1 cellular context compared by ENCODE assay signal in the genomic region with DNA sequence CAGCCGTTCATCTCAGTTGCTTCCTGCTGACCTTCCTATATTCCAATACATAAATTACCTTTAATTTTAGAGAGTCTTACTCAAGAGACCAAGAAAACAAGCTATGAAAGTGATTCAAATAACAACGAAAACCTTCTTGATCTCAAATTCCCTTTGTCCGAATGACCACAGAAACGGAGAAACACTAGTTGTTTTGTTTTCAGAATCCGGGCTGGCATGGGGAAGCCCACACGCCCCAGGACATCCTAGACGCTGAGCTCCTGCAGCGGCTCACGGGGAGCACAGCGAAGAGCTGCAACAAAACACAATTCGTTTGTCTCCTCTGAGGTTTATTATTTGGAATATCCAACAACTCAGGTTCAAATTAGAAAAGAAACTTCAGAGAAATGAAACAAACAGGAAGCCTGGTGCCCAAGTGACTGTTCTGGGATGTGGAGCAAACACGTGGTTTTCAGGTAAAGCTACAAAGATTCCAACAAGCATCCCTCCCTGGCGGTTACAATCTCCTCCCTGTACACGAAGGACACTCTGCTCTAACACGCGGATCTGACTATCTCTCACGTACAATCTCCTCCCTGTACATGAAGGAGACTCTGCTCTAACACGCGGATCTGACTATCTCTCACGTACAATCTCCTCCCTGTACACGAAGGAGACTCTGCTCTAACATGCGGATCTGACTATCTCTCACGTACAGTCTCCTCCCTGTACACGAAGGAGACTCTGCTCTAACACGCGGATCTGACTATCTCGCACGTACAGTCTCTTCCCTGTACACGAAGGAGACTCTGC.
TF ChIP-seq lines count a peak whose summit lies in the region.

No MANE protein-coding gene starts in this region.

TF ChIP-seq in K562, 482 proteins besides CTCF, POLR2A, EP300 and RAD21 (continued from another document):
- TF ChIP-seq, protein P1, sequence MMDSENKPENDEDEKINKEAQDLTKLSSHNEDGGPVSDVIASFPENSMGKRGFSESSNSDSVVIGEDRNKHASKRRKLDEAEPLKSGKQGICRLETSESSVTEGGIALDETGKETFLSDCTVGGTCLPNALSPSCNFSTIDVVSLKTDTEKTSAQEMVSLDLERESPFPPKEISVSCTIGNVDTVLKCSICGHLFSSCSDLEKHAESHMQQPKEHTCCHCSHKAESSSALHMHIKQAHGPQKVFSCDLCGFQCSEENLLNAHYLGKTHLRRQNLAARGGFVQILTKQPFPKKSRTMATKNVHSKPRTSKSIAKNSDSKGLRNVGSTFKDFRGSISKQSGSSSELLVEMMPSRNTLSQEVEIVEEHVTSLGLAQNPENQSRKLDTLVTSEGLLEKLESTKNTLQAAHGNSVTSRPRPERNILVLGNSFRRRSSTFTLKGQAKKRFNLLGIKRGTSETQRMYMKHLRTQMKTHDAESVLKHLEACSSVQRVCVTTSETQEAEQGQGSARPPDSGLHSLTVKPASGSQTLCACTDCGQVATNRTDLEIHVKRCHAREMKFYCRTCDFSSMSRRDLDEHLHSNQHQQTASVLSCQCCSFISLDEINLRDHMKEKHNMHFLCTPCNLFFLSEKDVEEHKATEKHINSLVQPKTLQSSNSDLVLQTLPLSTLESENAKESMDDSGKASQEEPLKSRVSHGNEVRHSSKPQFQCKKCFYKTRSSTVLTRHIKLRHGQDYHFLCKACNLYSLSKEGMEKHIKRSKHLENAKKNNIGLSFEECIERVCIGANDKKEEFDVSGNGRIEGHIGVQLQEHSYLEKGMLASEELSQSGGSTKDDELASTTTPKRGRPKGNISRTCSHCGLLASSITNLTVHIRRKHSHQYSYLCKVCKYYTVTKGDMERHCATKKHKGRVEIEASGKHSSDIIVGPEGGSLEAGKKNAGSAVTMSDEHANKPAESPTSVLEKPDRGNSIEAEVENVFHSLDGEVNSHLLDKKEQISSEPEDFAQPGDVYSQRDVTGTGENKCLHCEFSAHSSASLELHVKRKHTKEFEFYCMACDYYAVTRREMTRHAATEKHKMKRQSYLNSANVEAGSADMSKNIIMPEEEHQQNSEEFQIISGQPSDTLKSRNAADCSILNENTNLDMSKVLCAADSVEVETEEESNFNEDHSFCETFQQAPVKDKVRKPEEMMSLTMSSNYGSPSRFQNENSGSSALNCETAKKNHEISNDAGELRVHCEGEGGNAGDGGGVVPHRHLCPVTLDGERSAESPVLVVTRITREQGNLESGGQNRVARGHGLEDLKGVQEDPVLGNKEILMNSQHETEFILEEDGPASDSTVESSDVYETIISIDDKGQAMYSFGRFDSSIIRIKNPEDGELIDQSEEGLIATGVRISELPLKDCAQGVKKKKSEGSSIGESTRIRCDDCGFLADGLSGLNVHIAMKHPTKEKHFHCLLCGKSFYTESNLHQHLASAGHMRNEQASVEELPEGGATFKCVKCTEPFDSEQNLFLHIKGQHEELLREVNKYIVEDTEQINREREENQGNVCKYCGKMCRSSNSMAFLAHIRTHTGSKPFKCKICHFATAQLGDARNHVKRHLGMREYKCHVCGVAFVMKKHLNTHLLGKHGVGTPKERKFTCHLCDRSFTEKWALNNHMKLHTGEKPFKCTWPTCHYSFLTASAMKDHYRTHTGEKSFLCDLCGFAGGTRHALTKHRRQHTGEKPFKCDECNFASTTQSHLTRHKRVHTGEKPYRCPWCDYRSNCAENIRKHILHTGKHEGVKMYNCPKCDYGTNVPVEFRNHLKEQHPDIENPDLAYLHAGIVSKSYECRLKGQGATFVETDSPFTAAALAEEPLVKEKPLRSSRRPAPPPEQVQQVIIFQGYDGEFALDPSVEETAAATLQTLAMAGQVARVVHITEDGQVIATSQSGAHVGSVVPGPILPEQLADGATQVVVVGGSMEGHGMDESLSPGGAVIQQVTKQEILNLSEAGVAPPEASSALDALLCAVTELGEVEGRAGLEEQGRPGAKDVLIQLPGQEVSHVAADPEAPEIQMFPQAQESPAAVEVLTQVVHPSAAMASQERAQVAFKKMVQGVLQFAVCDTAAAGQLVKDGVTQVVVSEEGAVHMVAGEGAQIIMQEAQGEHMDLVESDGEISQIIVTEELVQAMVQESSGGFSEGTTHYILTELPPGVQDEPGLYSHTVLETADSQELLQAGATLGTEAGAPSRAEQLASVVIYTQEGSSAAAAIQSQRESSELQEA (IDR thresholded peaks at IDR 0.05; ENCODE audit: low read depth): no peak
TF ChIP-seq in K562: peak in this region for 9.
